1 cellular context compared by ENCODE assay signal in the genomic region with DNA sequence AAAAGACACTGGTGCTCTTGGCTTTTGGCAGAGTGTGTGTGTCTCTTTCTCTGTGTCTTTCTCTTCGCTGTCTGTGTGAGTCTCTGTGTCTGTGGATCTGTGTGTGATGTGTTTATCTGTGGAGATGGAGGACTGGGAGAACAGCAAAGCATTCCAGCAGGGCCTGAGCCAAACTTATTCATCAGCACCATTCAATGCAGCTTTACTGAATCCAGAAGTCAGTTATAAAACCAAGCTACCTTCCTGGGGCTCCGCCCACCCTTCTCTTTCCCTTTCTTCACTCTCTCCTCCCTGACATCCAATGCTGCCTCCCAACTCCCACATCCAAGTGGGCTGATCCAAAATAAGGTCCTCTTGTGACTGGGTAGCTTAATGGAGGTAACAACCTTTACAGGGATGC.
TF ChIP-seq lines count a peak whose summit lies in the region.

No MANE protein-coding gene starts in this region.

TF ChIP-seq in GM12878, 131 proteins besides CTCF, POLR2A, EP300 and RAD21:
- TF ChIP-seq KDM1A (IDR thresholded peaks at IDR 0.05; ENCODE audit: borderline replicate concordance) (no peak), CBX5 (IDR thresholded peaks at IDR 0.05; ENCODE audit: low read depth) (no peak), WRNIP1 (IDR thresholded peaks at IDR 0.05; ENCODE audit: borderline replicate concordance, low read depth, low read length) (no peak), EED (IDR thresholded peaks at IDR 0.05; ENCODE audit: low read depth) (no peak), HCFC1 (IDR thresholded peaks at IDR 0.05; ENCODE audit: low read length) (no peak), SMAD1 (IDR thresholded peaks at IDR 0.05; ENCODE audit: low read depth, partially characterized antibody) (no peak), IRF4 (IDR thresholded peaks at IDR 0.05; ENCODE audit: low read depth, low read length) (no peak), USF1 (IDR thresholded peaks at IDR 0.05; ENCODE audit: borderline replicate concordance, extremely low read length, insufficient read depth, low read depth, low read length) (no peak), MXI1 (IDR thresholded peaks at IDR 0.05; ENCODE audit: low read depth, low read length) (no peak), FOXK2 (IDR thresholded peaks at IDR 0.05) (no peak), ZNF622 (IDR thresholded peaks at IDR 0.05) (no peak), TCF7 (IDR thresholded peaks at IDR 0.05; ENCODE audit: borderline replicate concordance) (no peak), YY1 (IDR thresholded peaks at IDR 0.05; ENCODE audit: low read depth, low read length) (no peak), SUZ12 (IDR thresholded peaks at IDR 0.05; ENCODE audit: unreplicated experiment) (no peak), NFYA (IDR thresholded peaks at IDR 0.05; ENCODE audit: borderline replicate concordance, low read depth, low read length) (no peak)
- TF ChIP-seq, protein P1, sequence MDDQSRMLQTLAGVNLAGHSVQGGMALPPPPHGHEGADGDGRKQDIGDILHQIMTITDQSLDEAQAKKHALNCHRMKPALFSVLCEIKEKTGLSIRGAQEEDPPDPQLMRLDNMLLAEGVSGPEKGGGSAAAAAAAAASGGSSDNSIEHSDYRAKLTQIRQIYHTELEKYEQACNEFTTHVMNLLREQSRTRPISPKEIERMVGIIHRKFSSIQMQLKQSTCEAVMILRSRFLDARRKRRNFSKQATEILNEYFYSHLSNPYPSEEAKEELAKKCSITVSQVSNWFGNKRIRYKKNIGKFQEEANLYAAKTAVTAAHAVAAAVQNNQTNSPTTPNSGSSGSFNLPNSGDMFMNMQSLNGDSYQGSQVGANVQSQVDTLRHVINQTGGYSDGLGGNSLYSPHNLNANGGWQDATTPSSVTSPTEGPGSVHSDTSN (IDR thresholded peaks at IDR 0.05; ENCODE audit: insufficient replicate concordance, low read depth, low read length) = no peak
- TF ChIP-seq, protein P2, sequence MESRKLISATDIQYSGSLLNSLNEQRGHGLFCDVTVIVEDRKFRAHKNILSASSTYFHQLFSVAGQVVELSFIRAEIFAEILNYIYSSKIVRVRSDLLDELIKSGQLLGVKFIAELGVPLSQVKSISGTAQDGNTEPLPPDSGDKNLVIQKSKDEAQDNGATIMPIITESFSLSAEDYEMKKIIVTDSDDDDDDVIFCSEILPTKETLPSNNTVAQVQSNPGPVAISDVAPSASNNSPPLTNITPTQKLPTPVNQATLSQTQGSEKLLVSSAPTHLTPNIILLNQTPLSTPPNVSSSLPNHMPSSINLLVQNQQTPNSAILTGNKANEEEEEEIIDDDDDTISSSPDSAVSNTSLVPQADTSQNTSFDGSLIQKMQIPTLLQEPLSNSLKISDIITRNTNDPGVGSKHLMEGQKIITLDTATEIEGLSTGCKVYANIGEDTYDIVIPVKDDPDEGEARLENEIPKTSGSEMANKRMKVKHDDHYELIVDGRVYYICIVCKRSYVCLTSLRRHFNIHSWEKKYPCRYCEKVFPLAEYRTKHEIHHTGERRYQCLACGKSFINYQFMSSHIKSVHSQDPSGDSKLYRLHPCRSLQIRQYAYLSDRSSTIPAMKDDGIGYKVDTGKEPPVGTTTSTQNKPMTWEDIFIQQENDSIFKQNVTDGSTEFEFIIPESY (IDR thresholded peaks at IDR 0.05) = no peak
